Comparison of ENCODE assay signal across 10 cellular contexts in the genomic region with DNA sequence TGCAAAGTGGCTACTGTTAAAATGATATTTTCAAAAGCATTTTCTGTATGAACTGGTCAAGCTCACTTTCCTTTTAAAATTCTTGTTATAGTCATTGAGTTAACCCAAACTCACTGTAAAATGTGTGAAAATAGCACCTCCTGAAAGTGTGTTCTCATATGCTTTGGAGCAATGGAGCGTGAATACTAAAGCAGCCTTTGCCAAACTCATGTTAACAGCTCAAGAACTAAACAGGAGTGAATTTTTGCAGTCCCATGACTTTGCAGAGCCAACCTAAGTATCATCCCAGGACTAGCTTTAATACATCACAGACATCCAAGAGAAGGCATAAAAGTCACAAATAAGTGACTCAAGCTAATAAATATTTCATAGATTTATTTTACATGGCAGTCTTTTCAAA.
DNase-seq lines count a peak whose midpoint lies in the region; ATAC-seq and TF ChIP-seq lines count a peak whose summit lies in the region.
"Had no signal": no experiment of that assay in that cellular context is flagged by ENCODE, and none has a peak within 500 bp of the region (broad histone marks: within the 10 kb centered on the region; RNA-seq: fewer than 3 reads in every experiment).

No MANE protein-coding gene starts in this region.

- H2AFZ ChIP-seq in neuron (ENCODE audit: low read depth, low read length): no peak overlapping the region

- H3K4me3 ChIP-seq in astrocyte of the spinal cord (ENCODE audit: low read depth, low read length) (peak overlapping the region; percentile 4), neuron (ENCODE audit: low read length) (peak overlapping the region; percentile 87)

- peaks cover 3% of the 10 kb centered on the region for H3K36me3 Mint-ChIP-seq in T-helper 1 cell treated with Interleukin-12 subunit alpha and Interleukin-12 subunit beta and Interleukin-4 antibody, amounts not matched to agents 30 μg/mL and 1 μg/mL, for 36 hours (ENCODE audit: low read depth)
- H3K36me3 Mint-ChIP-seq in stimulated activated memory B cell treated with anti-CD40 and anti-IgM and Interleukin-4, amounts not matched to agents 10 μg/mL and 1 μg/mL and 100 μg/mL, for 72 hours: no peaks in the 10 kb centered on the region

- no peaks in the 10 kb centered on the region for H3K36me3 ChIP-seq in neuron (ENCODE audit: insufficient read depth, low read length)

- DNase-seq in T-helper 1 cell: no peak
- no peak for DNase-seq in astrocyte of the spinal cord (ENCODE audit: low read depth, low spot score)
- DNase-seq in activated CD4-positive, CD25-positive, alpha-beta regulatory T cell (lab: John Stamatoyannopoulos, UW): no peak
- DNase-seq: activated CD4-positive, alpha-beta T cell treated with anti-CD3 and anti-CD28 coated beads, Interleukin-2, amount 50 U/mL, for 48 hours; stimulated activated naive CD4-positive, alpha-beta T cell had no signal

- in situ Hi-C loops in astrocyte of the spinal cord (cut with HindIII; ENCODE audit: low sequenced_read_pairs): no loop called here

- H3K4me3 Mint-ChIP-seq in T-helper 1 cell treated with Interleukin-12 subunit alpha and Interleukin-12 subunit beta and Interleukin-4 antibody, amounts not matched to agents 30 μg/mL and 1 μg/mL, for 36 hours: peak overlapping the region; percentile 51
- no peak overlapping the region for H3K4me3 Mint-ChIP-seq in stimulated activated memory B cell treated with anti-CD40 and anti-IgM and Interleukin-4, amounts not matched to agents 10 μg/mL and 1 μg/mL and 100 μg/mL, for 72 hours

- no peak overlapping the region for H3K27ac Mint-ChIP-seq in T-helper 1 cell treated with Interleukin-12 subunit alpha and Interleukin-12 subunit beta and Interleukin-4 antibody, amounts not matched to agents 30 μg/mL and 1 μg/mL, for 36 hours
- no peak overlapping the region for H3K27ac Mint-ChIP-seq in stimulated activated memory B cell treated with anti-CD40 and anti-IgM and Interleukin-4, amounts not matched to agents 10 μg/mL and 1 μg/mL and 100 μg/mL, for 72 hours

- H3K9me3 ChIP-seq in neuron (ENCODE audit: low read length): no peaks in the 10 kb centered on the region

- H3K9me3 Mint-ChIP-seq in T-helper 1 cell treated with Interleukin-12 subunit alpha and Interleukin-12 subunit beta and Interleukin-4 antibody, amounts not matched to agents 30 μg/mL and 1 μg/mL, for 36 hours: no peaks in the 10 kb centered on the region
- H3K9me3 Mint-ChIP-seq in stimulated activated memory B cell treated with anti-CD40 and anti-IgM and Interleukin-4, amounts not matched to agents 10 μg/mL and 1 μg/mL and 100 μg/mL, for 72 hours: no peaks in the 10 kb centered on the region

- TF ChIP-seq CTCF in astrocyte of the spinal cord (IDR thresholded peaks at IDR 0.05; ENCODE audit: low read depth, low read length): no peak

- peak; percentile 32 for ATAC-seq in HG03439 (IDR thresholded peaks at IDR 0.05; ENCODE audit: unreplicated experiment)
- ATAC-seq in HG02763 (IDR thresholded peaks at IDR 0.05; ENCODE audit: unreplicated experiment): no peak
- no peak for ATAC-seq in stimulated activated memory B cell treated with anti-CD40 and anti-IgM and Interleukin-4, amounts not matched to agents 10 μg/mL and 1 μg/mL and 100 μg/mL, for 72 hours

- H3K4me1 ChIP-seq in neuron (ENCODE audit: insufficient read depth, low read length): peaks cover 3% of the 10 kb centered on the region

- H3K27me3 Mint-ChIP-seq in T-helper 1 cell treated with Interleukin-12 subunit alpha and Interleukin-12 subunit beta and Interleukin-4 antibody, amounts not matched to agents 30 μg/mL and 1 μg/mL, for 36 hours (ENCODE audit: low read depth): peaks cover 5% of the 10 kb centered on the region
- H3K27me3 Mint-ChIP-seq in stimulated activated memory B cell treated with anti-CD40 and anti-IgM and Interleukin-4, amounts not matched to agents 10 μg/mL and 1 μg/mL and 100 μg/mL, for 72 hours: no peaks in the 10 kb centered on the region

- no peaks in the 10 kb centered on the region for H3K27me3 ChIP-seq in neuron (ENCODE audit: insufficient read depth, low read length)

- H3K4me1 Mint-ChIP-seq in T-helper 1 cell treated with Interleukin-12 subunit alpha and Interleukin-12 subunit beta and Interleukin-4 antibody, amounts not matched to agents 30 μg/mL and 1 μg/mL, for 36 hours (ENCODE audit: low read depth): peaks cover 31% of the 10 kb centered on the region
- H3K4me1 Mint-ChIP-seq in stimulated activated memory B cell treated with anti-CD40 and anti-IgM and Interleukin-4, amounts not matched to agents 10 μg/mL and 1 μg/mL and 100 μg/mL, for 72 hours: peaks cover 17% of the 10 kb centered on the region
